ENCODE assay signal across 1 cellular context in the genomic region with DNA sequence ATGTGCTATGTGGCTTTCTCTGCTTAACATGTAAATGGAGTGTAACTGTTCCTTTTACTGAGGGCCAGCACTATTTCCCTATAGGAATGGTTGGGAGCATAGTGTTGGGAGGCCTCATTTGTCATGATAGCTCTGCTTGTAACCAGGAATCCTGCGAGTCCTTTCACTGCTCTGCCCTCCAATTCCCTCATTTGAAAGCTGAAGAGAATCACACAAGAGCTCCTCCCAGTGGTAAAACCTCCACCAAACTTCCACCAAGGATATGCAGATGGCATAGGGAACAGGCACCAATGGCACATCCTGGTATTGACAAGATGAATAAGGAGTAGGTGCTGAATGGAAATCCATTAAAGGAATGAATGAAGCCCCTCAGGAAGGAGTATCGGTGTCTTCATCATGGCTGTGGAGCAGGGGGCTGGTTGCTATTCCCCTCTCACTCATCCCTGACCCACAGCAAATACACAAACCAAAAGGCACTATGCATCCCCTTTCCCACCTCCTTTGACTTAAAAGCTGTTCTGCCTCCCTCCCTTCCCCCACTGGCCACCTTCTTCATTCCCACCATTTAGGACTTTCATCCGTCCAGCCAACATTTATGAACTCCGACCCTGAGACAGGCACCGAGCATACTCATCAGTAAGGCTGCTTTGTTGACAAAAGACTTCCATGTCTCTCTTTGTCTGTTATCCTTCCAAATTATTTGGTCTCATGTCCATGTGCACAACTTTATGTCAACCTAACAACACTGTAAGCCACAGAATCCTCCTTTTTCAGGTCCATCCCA.
TF ChIP-seq lines count a peak whose summit lies in the region.

No MANE protein-coding gene starts in this region.

TF ChIP-seq in H1, 55 proteins besides CTCF, POLR2A, EP300 and RAD21:
- TF ChIP-seq GTF2F1 (IDR thresholded peaks at IDR 0.05; ENCODE audit: borderline replicate concordance, low read depth, low read length) (no peak), POU5F1 (IDR thresholded peaks at IDR 0.05; ENCODE audit: low read depth, low read length) (0 out of 2 replicates have a peak, but pooled peaks have one; percentile 19), POLR2AphosphoS5 (IDR thresholded peaks at IDR 0.05; ENCODE audit: low read depth, low read length) (no peak), SIN3A (conservative IDR thresholded peaks at IDR 0.05 in 1 of 2, IDR thresholded peaks at IDR 0.05 in 1 of 2; ENCODE audit: low read depth in 1 of 2, low read length in 2 of 2) (0 out of 4 replicates have a peak, but pooled peaks of 1 of the 2 experiments have one; percentile 25), RFX5 (IDR thresholded peaks at IDR 0.05; ENCODE audit: borderline replicate concordance, low read depth, low read length) (no peak)
TF ChIP-seq in H1: peak in this region for 2.
